ENCODE assay signal across 8 cellular contexts in the genomic region with DNA sequence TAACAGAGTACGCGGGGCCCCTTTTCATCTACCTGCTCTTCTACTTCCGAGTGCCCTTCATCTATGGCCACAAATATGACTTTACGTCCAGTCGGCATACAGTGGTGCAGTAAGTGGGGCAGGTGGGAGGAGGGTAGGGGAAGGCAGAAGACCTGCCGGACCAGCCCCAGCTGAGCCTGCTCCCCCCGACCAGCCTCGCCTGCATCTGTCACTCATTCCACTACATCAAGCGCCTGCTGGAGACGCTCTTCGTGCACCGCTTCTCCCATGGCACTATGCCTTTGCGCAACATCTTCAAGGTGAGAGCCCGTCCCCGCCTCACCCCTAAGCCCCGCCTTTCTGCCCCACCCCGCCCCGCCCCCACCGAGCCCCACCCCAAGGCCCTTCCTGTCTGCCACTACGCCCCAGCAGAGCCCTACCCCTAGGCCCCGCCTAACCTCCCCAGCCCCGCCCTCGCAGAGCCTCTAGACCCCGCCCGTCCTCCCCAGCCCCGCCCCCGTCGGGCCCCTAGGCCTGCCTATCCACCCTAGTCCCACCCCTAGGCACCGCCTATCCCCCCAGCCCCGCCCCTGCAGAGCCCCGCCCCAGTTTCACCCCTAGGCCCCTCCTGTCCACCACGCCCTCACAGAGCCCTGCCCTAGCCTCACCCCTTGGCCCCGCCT. TPM values are rescaled to one million over a fixed set of nuclear protein-coding genes. Genes with fewer than 3 reads are reported as not detected.
A peak's percentile ranks its signal among the peaks of the same experiment; 100 is the strongest.
DNase-seq lines count a peak whose midpoint lies in the region; ATAC-seq and TF ChIP-seq lines count a peak whose summit lies in the region.

No MANE protein-coding gene starts in this region.

- peaks cover 29 to 47% of the 10 kb centered on the region in 2 donors for H3K4me1 Mint-ChIP-seq in natural killer cell treated with Interleukin-12 subunit alpha and Interleukin-12 subunit beta and Interleukin-15 and Interleukin-18, amount 100 ng/mL, for 72 hours (ENCODE audit: low read depth in 2 of 2)
- H3K4me1 Mint-ChIP-seq in CD14-positive monocyte = peaks cover 5% of the 10 kb centered on the region

- no peaks in the 10 kb centered on the region for H3K9me3 Mint-ChIP-seq in natural killer cell treated with Interleukin-12 subunit alpha and Interleukin-12 subunit beta and Interleukin-15 and Interleukin-18, amount 100 ng/mL, for 72 hours
- peaks cover 0 to 3% (median 0%) of the 10 kb centered on the region in 7 donors for H3K9me3 Mint-ChIP-seq in CD14-positive monocyte

- in situ Hi-C loops in astrocyte of the spinal cord (cut with HindIII; ENCODE audit: low sequenced_read_pairs) = no loop called here

- intact Hi-C loops in CD14-positive monocyte (cut with micrococcal nuclease) = no loop called here

- no peak overlapping the region for H3K4me3 ChIP-seq in astrocyte of the spinal cord (ENCODE audit: low read depth, low read length)

- ATAC-seq in natural killer cell treated with Interleukin-12 subunit alpha and Interleukin-12 subunit beta and Interleukin-15 and Interleukin-18, amount 100 ng/mL, for 72 hours = peak; percentile 48 to 61
- ATAC-seq in GM21786 (IDR thresholded peaks at IDR 0.05; ENCODE audit: unreplicated experiment) = no peak

- peak overlapping the region in 1 of 2 donors; percentile 48 for H3K27ac Mint-ChIP-seq in natural killer cell treated with Interleukin-12 subunit alpha and Interleukin-12 subunit beta and Interleukin-15 and Interleukin-18, amount 100 ng/mL, for 72 hours
- H3K27ac Mint-ChIP-seq in CD14-positive monocyte = peak overlapping the region in 2 of 7 donors; percentile 66 to 75

- H3K27me3 Mint-ChIP-seq in natural killer cell treated with Interleukin-12 subunit alpha and Interleukin-12 subunit beta and Interleukin-15 and Interleukin-18, amount 100 ng/mL, for 72 hours = no peaks in the 10 kb centered on the region
- H3K27me3 Mint-ChIP-seq in CD14-positive monocyte (ENCODE audit: low read depth in 3 of 3) = no peaks in the 10 kb centered on the region

- DNase-seq in Daoy (ENCODE audit: low read depth) (peak; percentile 51), NCI-H82 treated with DMSO at 0.1 percent for 48 hours (lab: John Stamatoyannopoulos, UW; ENCODE audit: unreplicated experiment) (peak; percentile 84), astrocyte of the spinal cord (ENCODE audit: low read depth, low spot score) (peak; percentile 9), CD14-positive monocyte (ENCODE audit: low spot score) (no peak), hippocampal formation (lab: John Stamatoyannopoulos, UW) (no peak), NCI-H526 treated with DMSO at 0.1 percent for 48 hours (lab: John Stamatoyannopoulos, UW) (no peak)
- DNase-seq in natural killer cell treated with Interleukin-12 subunit alpha and Interleukin-12 subunit beta and Interleukin-15 and Interleukin-18, amount 100 ng/mL, for 72 hours (ENCODE audit: low spot score) = no peak

- TF ChIP-seq CTCF in astrocyte of the spinal cord (IDR thresholded peaks at IDR 0.05; ENCODE audit: low read depth, low read length) = no peak
- no peak for TF ChIP-seq CTCF in CD14-positive monocyte (IDR thresholded peaks at IDR 0.05)

- H3K4me3 Mint-ChIP-seq in natural killer cell treated with Interleukin-12 subunit alpha and Interleukin-12 subunit beta and Interleukin-15 and Interleukin-18, amount 100 ng/mL, for 72 hours = peak overlapping the region; percentile 20
- H3K4me3 Mint-ChIP-seq in CD14-positive monocyte = no peak overlapping the region

- no peaks in the 10 kb centered on the region for H3K36me3 Mint-ChIP-seq in natural killer cell treated with Interleukin-12 subunit alpha and Interleukin-12 subunit beta and Interleukin-15 and Interleukin-18, amount 100 ng/mL, for 72 hours
- H3K36me3 Mint-ChIP-seq in CD14-positive monocyte = peaks cover 23 to 43% of the 10 kb centered on the region in 2 donors

RNA-seq across cellular contexts. Expression of gene NDUFB7, which starts 7.7 kb away (rescaled TPM):
- total RNA-seq in Daoy (2014; rRNA removed; shearing (Covaris generic)) = 388 and 435 TPM in 2 replicates
- total RNA-seq in natural killer cell treated with Interleukin-12 subunit alpha and Interleukin-12 subunit beta and Interleukin-15 and Interleukin-18, amount 100 ng/mL, for 72 hours = 100 to 1,000 TPM; 109 to 167 TPM
- polyA plus RNA-seq in CD14-positive monocyte = 100 to 1,000 TPM; 204 to 313 TPM

RNA-seq across cellular contexts. Expression of gene CLEC17A, which starts 18.8 kb away (rescaled TPM):
- 0.42 TPM in 1 of 2 replicates, not detected in the other for total RNA-seq in Daoy (2014; rRNA removed; shearing (Covaris generic))
- total RNA-seq in natural killer cell treated with Interleukin-12 subunit alpha and Interleukin-12 subunit beta and Interleukin-15 and Interleukin-18, amount 100 ng/mL, for 72 hours = under 1 TPM in 1 of 2 donors, not detected in 1; 0.28 TPM
- 1 to 10 TPM in 1 of 2 donors, under 1 TPM in 1; 0.62 to 3.4 TPM for polyA plus RNA-seq in CD14-positive monocyte

RNA-seq across cellular contexts. Expression of gene TECR, which starts 34.7 kb away (rescaled TPM):
- 33.1 and 39.1 TPM in 2 replicates for total RNA-seq in Daoy (2014; rRNA removed; shearing (Covaris generic))
- 100 to 1,000 TPM in 1 of 2 donors, 10 to 100 TPM in 1; 74.0 to 110 TPM for total RNA-seq in natural killer cell treated with Interleukin-12 subunit alpha and Interleukin-12 subunit beta and Interleukin-15 and Interleukin-18, amount 100 ng/mL, for 72 hours
- polyA plus RNA-seq in CD14-positive monocyte = 10 to 100 TPM; 76.7 to 79.6 TPM

RNA-seq across cellular contexts. Expression of gene DNAJB1, which starts 45.9 kb away (rescaled TPM):
- total RNA-seq in Daoy (2014; rRNA removed; shearing (Covaris generic)) = 87.0 and 98.1 TPM in 2 replicates
- 10 to 100 TPM; 65.3 to 68.8 TPM for total RNA-seq in natural killer cell treated with Interleukin-12 subunit alpha and Interleukin-12 subunit beta and Interleukin-15 and Interleukin-18, amount 100 ng/mL, for 72 hours
- polyA plus RNA-seq in CD14-positive monocyte = 10 to 100 TPM; 59.3 to 70.9 TPM

Comparison
In these comparisons a context has a peak if more than half of its experiments do, and no peak if none do; other contexts are left out.
1. DNase-seq: peak in Daoy (single experiment), NCI-H82 treated with DMSO at 0.1 percent for 48 hours (single experiment) and astrocyte of the spinal cord (single experiment); none in natural killer cell treated with Interleukin-12 subunit alpha and Interleukin-12 subunit beta and Interleukin-15 and Interleukin-18, amount 100 ng/mL, for 72 hours (single experiment), CD14-positive monocyte (single experiment), hippocampal formation (0 of 2) and NCI-H526 treated with DMSO at 0.1 percent for 48 hours (single experiment).